ENCODE assay signal across 17 cellular contexts in the genomic region with DNA sequence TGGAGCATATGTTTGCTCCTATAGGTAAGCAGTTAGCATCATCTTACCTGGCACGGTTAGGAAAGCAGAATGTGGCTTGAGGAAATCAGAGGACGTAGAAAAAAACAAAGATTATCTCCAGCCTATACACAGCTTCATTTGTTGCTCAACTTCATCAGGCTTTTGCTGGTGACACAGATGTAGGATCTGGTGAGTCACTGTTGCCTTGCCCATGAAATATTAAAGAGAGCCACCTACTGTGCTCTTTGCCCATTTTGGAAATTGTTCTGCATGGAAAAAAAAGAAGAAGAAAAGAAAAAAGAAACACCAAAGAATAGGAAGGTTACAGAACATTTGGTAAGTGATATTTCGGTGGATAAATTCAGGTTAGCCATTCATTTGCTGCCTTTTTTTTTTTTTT. TPM values are rescaled to one million over a fixed set of nuclear protein-coding genes. Genes with fewer than 3 reads are reported as not detected.
DNase-seq lines count a peak whose midpoint lies in the region; ATAC-seq and TF ChIP-seq lines count a peak whose summit lies in the region.
"Had no signal": no experiment of that assay in that cellular context is flagged by ENCODE, and none has a peak within 500 bp of the region (broad histone marks: within the 10 kb centered on the region; RNA-seq: fewer than 3 reads in every experiment).

No MANE protein-coding gene starts in this region.

- H3K27ac ChIP-seq in ACC112 (ENCODE audit: low read depth, low read length) (peak overlapping the region; percentile 55), SK-N-MC (no peak overlapping the region)
- H3K27ac ChIP-seq: ascending aorta, upper lobe of left lung, WERI-Rb-1 had no signal

- H2AFZ ChIP-seq in ACC112 (ENCODE audit: low read length, unreplicated experiment): no peak overlapping the region

- H3K4me3 ChIP-seq in ACC112 (ENCODE audit: low read depth, low read length) (peak overlapping the region; percentile 93; the same call in 1 of the 2 replicates), SK-N-MC (peak overlapping the region; percentile 89), foreskin fibroblast (ENCODE audit: low read depth in 1 of 2, low read length in 2 of 2) (no peak overlapping the region)
- H3K4me3 ChIP-seq: ascending aorta, skin epidermis, upper lobe of left lung had no signal

- H3K27me3 ChIP-seq in ACC112 (ENCODE audit: insufficient read depth, low read length): no peaks in the 10 kb centered on the region
- H3K27me3 ChIP-seq: ascending aorta, upper lobe of left lung had no signal

- peaks cover 55% of the 10 kb centered on the region for H3K4me1 Mint-ChIP-seq in HFFc6 (ENCODE audit: low read depth)
- peaks cover 57% of the 10 kb centered on the region for H3K4me1 Mint-ChIP-seq in activated T-cell treated with anti-CD3 and anti-CD28 coated beads, Interleukin-2, amount 50 U/mL, for 72 hours (ENCODE audit: low read depth)
- H3K4me1 Mint-ChIP-seq in activated T-helper 17 cell treated with anti-CD3 and anti-CD28 coated beads, Interleukin-2, amount 50 U/mL, for 72 hours: peaks cover 30% of the 10 kb centered on the region

- H3K9me3 ChIP-seq in SK-N-MC (ENCODE audit: low read depth, low read length): no peaks in the 10 kb centered on the region
- H3K9me3 ChIP-seq: ascending aorta, BE2C, upper lobe of left lung had no signal

- H3K36me3 ChIP-seq in ACC112 (ENCODE audit: insufficient read depth, low read length): no peaks in the 10 kb centered on the region; the same call in 1 of the 2 replicates
- peaks cover 32% of the 10 kb centered on the region for H3K36me3 ChIP-seq in SK-N-MC (ENCODE audit: insufficient read depth, low read length)
- H3K36me3 ChIP-seq: ascending aorta, BE2C, upper lobe of left lung, WERI-Rb-1 had no signal

- H3K4me1 ChIP-seq in ACC112 (ENCODE audit: control insufficient read depth, insufficient read depth, low read length, unreplicated experiment): peaks cover 50% of the 10 kb centered on the region
- H3K4me1 ChIP-seq: BE2C had no signal

- intact Hi-C loops in posterior vena cava (cut with DNase I) (no loop called here), left colon (cut with DNase I, micrococcal nuclease) (no loop called here)

- peak; percentile 51 for DNase-seq in HFFc6
- no peak for DNase-seq in SK-N-MC (ENCODE audit: low read depth, low spot score)
- DNase-seq in foreskin fibroblast: peak; percentile 70 to 82
- DNase-seq in posterior vena cava (ENCODE audit: low spot score): no peak
- DNase-seq in activated T-cell treated with anti-CD3 and anti-CD28 coated beads, Interleukin-2, amount 50 U/mL, for 72 hours: no peak
- DNase-seq in left colon: no peak
- DNase-seq: activated T-cell treated with anti-CD3 and anti-CD28 coated beads, Interleukin-2, amount 50 U/mL, for 1 hour; BE2C; immature natural killer cell; naive thymus-derived CD4-positive, alpha-beta T cell; upper lobe of left lung; WERI-Rb-1 had no signal

- ATAC-seq in activated T-cell treated with anti-CD3 and anti-CD28 coated beads, Interleukin-2, amount 50 U/mL, for 72 hours (replicated peaks in 1 of 2): no peak
- no peak for ATAC-seq in left colon
- ATAC-seq in activated T-helper 17 cell treated with anti-CD3 and anti-CD28 coated beads, Interleukin-2, amount 50 U/mL, for 72 hours (replicated peaks): no peak
- ATAC-seq: naive thymus-derived CD4-positive, alpha-beta T cell; Panc1 had no signal

- H3K36me3 Mint-ChIP-seq in HFFc6 (ENCODE audit: low read depth): no peaks in the 10 kb centered on the region
- peaks cover 3 to 7% of the 10 kb centered on the region in 2 donors for H3K36me3 Mint-ChIP-seq in activated T-cell treated with anti-CD3 and anti-CD28 coated beads, Interleukin-2, amount 50 U/mL, for 72 hours (ENCODE audit: insufficient read depth in 2 of 2)
- H3K36me3 Mint-ChIP-seq in activated T-helper 17 cell treated with anti-CD3 and anti-CD28 coated beads, Interleukin-2, amount 50 U/mL, for 72 hours (ENCODE audit: low read depth): peaks cover 16% of the 10 kb centered on the region

- no peaks in the 10 kb centered on the region for H3K27me3 Mint-ChIP-seq in HFFc6 (ENCODE audit: insufficient read depth)
- H3K27me3 Mint-ChIP-seq in activated T-cell treated with anti-CD3 and anti-CD28 coated beads, Interleukin-2, amount 50 U/mL, for 72 hours (ENCODE audit: low read depth): no peaks in the 10 kb centered on the region
- no peaks in the 10 kb centered on the region for H3K27me3 Mint-ChIP-seq in activated T-helper 17 cell treated with anti-CD3 and anti-CD28 coated beads, Interleukin-2, amount 50 U/mL, for 72 hours
- H3K27me3 Mint-ChIP-seq: naive thymus-derived CD4-positive, alpha-beta T cell had no signal

- peaks cover 63% of the 10 kb centered on the region for H3K79me2 ChIP-seq in ACC112 (ENCODE audit: control insufficient read depth, insufficient read depth, low read length, unreplicated experiment)

- H3K4me3 Mint-ChIP-seq in HFFc6: no peak overlapping the region
- H3K4me3 Mint-ChIP-seq in activated T-cell treated with anti-CD3 and anti-CD28 coated beads, Interleukin-2, amount 50 U/mL, for 72 hours: no peak overlapping the region
- no peak overlapping the region for H3K4me3 Mint-ChIP-seq in activated T-helper 17 cell treated with anti-CD3 and anti-CD28 coated beads, Interleukin-2, amount 50 U/mL, for 72 hours
- H3K4me3 Mint-ChIP-seq: immature natural killer cell; naive thymus-derived CD4-positive, alpha-beta T cell had no signal

- H3K27ac Mint-ChIP-seq in HFFc6: no peak overlapping the region
- H3K27ac Mint-ChIP-seq in activated T-cell treated with anti-CD3 and anti-CD28 coated beads, Interleukin-2, amount 50 U/mL, for 72 hours: no peak overlapping the region
- no peak overlapping the region for H3K27ac Mint-ChIP-seq in activated T-helper 17 cell treated with anti-CD3 and anti-CD28 coated beads, Interleukin-2, amount 50 U/mL, for 72 hours
- H3K27ac Mint-ChIP-seq: immature natural killer cell had no signal

- H3K9me3 Mint-ChIP-seq in HFFc6: no peaks in the 10 kb centered on the region
- peaks cover 0 to 2% of the 10 kb centered on the region in 2 donors for H3K9me3 Mint-ChIP-seq in activated T-cell treated with anti-CD3 and anti-CD28 coated beads, Interleukin-2, amount 50 U/mL, for 72 hours
- H3K9me3 Mint-ChIP-seq in activated T-helper 17 cell treated with anti-CD3 and anti-CD28 coated beads, Interleukin-2, amount 50 U/mL, for 72 hours: peaks cover 3% of the 10 kb centered on the region
- H3K9me3 Mint-ChIP-seq: immature natural killer cell had no signal

- TF ChIP-seq CTCF in HFFc6 (IDR thresholded peaks at IDR 0.05) (no peak), foreskin fibroblast (IDR thresholded peaks at IDR 0.05; ENCODE audit: low read depth, low read length) (no peak)

- no peak overlapping the region for H3K9ac ChIP-seq in SK-N-MC (ENCODE audit: insufficient read length)

RNA-seq across cellular contexts. Expression of gene IL1RAP, which starts 3.8 kb away (rescaled TPM):
- 1 to 10 TPM; 3.4 to 6.7 (median 5.3) TPM for total RNA-seq in HFFc6 (2021; fragmentation: NEBNext Ultra II Directional; extraction: Animal tissue kit (Norgen Biotek cat#: 25700))
- total RNA-seq in posterior vena cava (10 to 100 TPM; 10.2 to 17.2 TPM), left colon (1 to 10 TPM; 4.9 to 6.1 TPM)
- 10 to 100 TPM; 14.1 to 20.3 TPM for total RNA-seq in activated T-cell treated with anti-CD3 and anti-CD28 coated beads, Interleukin-2, amount 50 U/mL, for 72 hours
- 10 to 100 TPM; 17.2 to 29.2 TPM for total RNA-seq in activated T-helper 17 cell treated with anti-CD3 and anti-CD28 coated beads, Interleukin-2, amount 50 U/mL, for 72 hours

Comparison
In these comparisons a context has a peak if more than half of its experiments do, and no peak if none do; other contexts are left out.
1. H3K4me3 ChIP-seq: peak in ACC112 (single experiment) and SK-N-MC (single experiment); none in foreskin fibroblast (0 of 2).
2. DNase-seq: peak in HFFc6 (single experiment) and foreskin fibroblast (2 of 2); none in SK-N-MC (single experiment), posterior vena cava (single experiment), activated T-cell treated with anti-CD3 and anti-CD28 coated beads, Interleukin-2, amount 50 U/mL, for 72 hours (0 of 2) and left colon (0 of 2).